In genomic region chr5:138945421-138946240, GRCh38 we compare ENCODE assay signal across 1 cellular context.
TF ChIP-seq lines count a peak whose summit lies in the region.

No MANE protein-coding gene starts in this region.

TF ChIP-seq in H1, 55 proteins besides CTCF, POLR2A, EP300 and RAD21 (continued from another document):
- TF ChIP-seq SP2 (IDR thresholded peaks at IDR 0.05; ENCODE audit: low read length) (no peak), SIN3A (conservative IDR thresholded peaks at IDR 0.05 in 1 of 2, IDR thresholded peaks at IDR 0.05 in 1 of 2; ENCODE audit: low read depth in 1 of 2, low read length in 2 of 2) (no peak), RXRA (IDR thresholded peaks at IDR 0.05; ENCODE audit: insufficient read depth, low read depth, low read length) (no peak)
